Comparison of ENCODE assay signal across 21 cellular contexts in genomic region chr7:155986497-155987160, GRCh38.
"Had no signal": no experiment of that assay in that cellular context is flagged by ENCODE, and none has a peak within 500 bp of the region (broad histone marks: within the 10 kb centered on the region; RNA-seq: fewer than 3 reads in every experiment).

No MANE protein-coding gene starts in this region.

- H3K4me3 ChIP-seq: left lung, lung, neural progenitor cell, spleen had no signal

- H3K27ac ChIP-seq: foreskin keratinocyte, left lung, neural progenitor cell, spleen had no signal

- H3K9me3 ChIP-seq: left lung had no signal

- H3K36me3 ChIP-seq: left lung, neural progenitor cell, spleen had no signal

- H3K27ac Mint-ChIP-seq: activated B cell treated with CpG ODN at 0.5 μM for 24 hours; activated CD4-positive, alpha-beta memory T cell treated with anti-CD3 and anti-CD28 coated beads, Interleukin-2, amount 10 ng/mL, durations not matched to agents 7 days and 5 days; activated naive CD4-positive, alpha-beta T cell treated with anti-CD3 and anti-CD28 coated beads, Interleukin-2, amount 50 U/mL, for 72 hours; activated T-cell treated with anti-CD3 and anti-CD28 coated beads, Interleukin-2, amount 50 U/mL, for 24 hours; activated T-helper 17 cell treated with anti-CD3 and anti-CD28 coated beads, Interleukin-2, amount 50 U/mL, for 72 hours; neural progenitor cell; T-helper 1 cell treated with Interleukin-12 subunit alpha and Interleukin-12 subunit beta and Interleukin-4 antibody, amounts not matched to agents 30 μg/mL and 1 μg/mL, for 36 hours had no signal

- H3K4me3 Mint-ChIP-seq: activated B cell treated with CpG ODN at 0.5 μM for 24 hours; activated CD4-positive, alpha-beta memory T cell treated with anti-CD3 and anti-CD28 coated beads, Interleukin-2, amount 10 ng/mL, durations not matched to agents 7 days and 5 days; activated T-cell treated with anti-CD3 and anti-CD28 coated beads, Interleukin-2, amount 50 U/mL, for 24 hours; activated T-helper 17 cell treated with anti-CD3 and anti-CD28 coated beads, Interleukin-2, amount 50 U/mL, for 72 hours; naive thymus-derived CD8-positive, alpha-beta T cell; neural progenitor cell; T-helper 1 cell treated with Interleukin-12 subunit alpha and Interleukin-12 subunit beta and Interleukin-4 antibody, amounts not matched to agents 30 μg/mL and 1 μg/mL, for 36 hours had no signal

- DNase-seq: activated B cell treated with CpG ODN at 0.5 μM for 24 hours; activated CD4-positive, alpha-beta T cell treated with anti-CD3 and anti-CD28 coated beads for 48 hours; activated T-cell treated with anti-CD3 and anti-CD28 coated beads, Interleukin-2, amount 50 U/mL, for 24 hours; cerebellar nuclear complex; cortex of kidney; erythroblast; foreskin keratinocyte; kidney glomerular epithelial cell; naive thymus-derived CD8-positive, alpha-beta T cell; retina; spleen; stimulated activated CD4-positive, alpha-beta T cell treated with anti-CD3 and anti-CD28 coated beads, Interleukin-4, amount 100 ng/mL, for 1 hour; stimulated activated naive CD4-positive, alpha-beta T cell treated with Interleukin-2 at 50 U/mL for 16 hours; T1000 had no signal

- ATAC-seq: activated naive CD4-positive, alpha-beta T cell treated with anti-CD3 and anti-CD28 coated beads, Interleukin-2, amount 50 U/mL, for 72 hours; activated T-helper 17 cell treated with anti-CD3 and anti-CD28 coated beads, Interleukin-2, amount 50 U/mL, for 72 hours; foreskin keratinocyte; left lung; naive thymus-derived CD8-positive, alpha-beta T cell had no signal

- H3K27me3 Mint-ChIP-seq: activated B cell treated with CpG ODN at 0.5 μM for 24 hours; activated CD4-positive, alpha-beta memory T cell treated with anti-CD3 and anti-CD28 coated beads, Interleukin-2, amount 10 ng/mL, durations not matched to agents 7 days and 5 days had no signal

- H3K27me3 ChIP-seq: foreskin keratinocyte, left lung, neural progenitor cell had no signal

- H3K36me3 Mint-ChIP-seq: naive thymus-derived CD8-positive, alpha-beta T cell; neural progenitor cell had no signal

- H3K9ac ChIP-seq: neural progenitor cell had no signal

- H3K4me1 ChIP-seq: foreskin keratinocyte, left lung, neural progenitor cell, spleen had no signal

- H3K4me1 Mint-ChIP-seq: activated B cell treated with CpG ODN at 0.5 μM for 24 hours; activated CD4-positive, alpha-beta memory T cell treated with anti-CD3 and anti-CD28 coated beads, Interleukin-2, amount 10 ng/mL, durations not matched to agents 7 days and 5 days; activated T-helper 17 cell treated with anti-CD3 and anti-CD28 coated beads, Interleukin-2, amount 50 U/mL, for 72 hours had no signal
